Comparison of ENCODE assay signal across 33 cellular contexts in genomic region chr4:52017809-52018208, GRCh38. TPM values are rescaled to one million over a fixed set of nuclear protein-coding genes. Genes with fewer than 3 reads are reported as not detected.
"Had no signal": no experiment of that assay in that cellular context is flagged by ENCODE, and none has a peak within 500 bp of the region (broad histone marks: within the 10 kb centered on the region; RNA-seq: fewer than 3 reads in every experiment).

No MANE protein-coding gene starts in this region.

- H3K4me3 ChIP-seq: ascending aorta, SJSA1 had no signal

- H3K9ac ChIP-seq: KMS-11, SK-N-SH had no signal

- H3K4me1 ChIP-seq: ascending aorta, SJSA1 had no signal

- FAIRE-seq: TTC549 had no signal

- H3K27ac ChIP-seq: ascending aorta, KMS-11, SJSA1 had no signal

- H3K27me3 ChIP-seq: ascending aorta, SJSA1 had no signal

- H3K9me3 ChIP-seq: ascending aorta, SJSA1, SK-N-SH had no signal

- ATAC-seq: activated CD4-positive, alpha-beta T cell treated with anti-CD3 and anti-CD28 coated beads for 36 hours; activated CD4-positive, CD25-positive, alpha-beta regulatory T cell treated with anti-CD3 and anti-CD28 coated beads, Interleukin-2, amount 50 U/mL, for 24 hours; activated CD8-positive, alpha-beta T cell treated with anti-CD3 and anti-CD28 coated beads, Interleukin-2, amount 10 ng/mL, durations not matched to agents 7 days and 5 days; Panc1; WTC11 had no signal

- DNase-seq: activated CD4-positive, alpha-beta T cell treated with anti-CD3 and anti-CD28 coated beads for 36 hours; activated CD4-positive, alpha-beta T cell treated with anti-CD3 and anti-CD28 coated beads, Interleukin-2, amount 10 ng/mL, durations not matched to agents 7 days and 5 days; activated CD4-positive, alpha-beta T cell treated with anti-CD3 and anti-CD28 coated beads, Interleukin-2, amount 50 U/mL, for 48 hours; activated CD8-positive, alpha-beta T cell treated with anti-CD3 and anti-CD28 coated beads, Interleukin-2, amount 10 ng/mL, durations not matched to agents 7 days and 5 days; activated gamma-delta T cell; activated naive CD4-positive, alpha-beta T cell treated with Interleukin-2 at 50 U/mL for 16 hours; activated naive CD8-positive, alpha-beta T cell treated with anti-CD3 and anti-CD28 coated beads, Interleukin-2, amount 10 ng/mL, durations not matched to agents 7 days and 5 days; activated T-cell treated with anti-CD3 and anti-CD28 coated beads, Interleukin-2, amount 50 U/mL, for 24 hours; amygdala; NCI-H1092 treated with DMSO at 0.1 percent for 48 hours; NCI-H1417; NCI-H146; NCI-H187; NCI-H2029 treated with DMSO at 0.1 percent for 48 hours; NCI-H2107; NCI-H2171; NCI-H2227 treated with DMSO at 0.1 percent for 48 hours; NCI-H446; NCI-H510A treated with DMSO at 0.1 percent for 48 hours; NCI-H526 treated with DMSO at 0.1 percent for 48 hours; NCI-H774; RPMI8226; SHP77 treated with DMSO at 0.1 percent for 48 hours; SK-N-SH had no signal

RNA-seq across cellular contexts. Expression of gene LRRC66, which starts 2.4 kb away (rescaled TPM):
- total RNA-seq: M059J, WTC11 had no signal

RNA-seq across cellular contexts. Expression of gene SPATA18, which starts 33.3 kb away (rescaled TPM):
- total RNA-seq: LHCN-M2, M059J had no signal
